16 cellular contexts compared by ENCODE assay signal in the genomic region with DNA sequence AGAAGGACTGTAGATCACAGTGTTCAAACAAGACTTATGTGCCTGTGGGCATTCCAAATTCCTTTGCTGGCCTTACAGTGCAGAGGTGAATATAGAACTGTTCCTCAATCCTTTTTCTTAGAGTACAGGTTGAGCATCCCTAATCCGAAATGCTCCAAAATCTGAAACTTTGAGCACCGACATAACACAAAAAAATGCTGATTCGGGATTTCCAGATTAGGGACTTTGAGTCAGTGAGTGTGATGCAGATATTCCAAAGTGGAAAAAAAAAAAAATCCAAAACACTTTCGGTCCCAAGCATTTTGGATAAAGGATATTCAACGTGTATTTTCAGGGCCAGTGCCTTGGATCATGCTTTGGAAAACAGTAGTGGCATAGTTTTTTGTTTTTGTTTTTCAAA. TPM values are rescaled to one million over a fixed set of nuclear protein-coding genes. Genes with fewer than 3 reads are reported as not detected.
DNase-seq lines count a peak whose midpoint lies in the region; ATAC-seq, FAIRE-seq and TF ChIP-seq lines count a peak whose summit lies in the region.
"Had no signal": no experiment of that assay in that cellular context is flagged by ENCODE, and none has a peak within 500 bp of the region (broad histone marks: within the 10 kb centered on the region; RNA-seq: fewer than 3 reads in every experiment).

No MANE protein-coding gene starts in this region.

- ATAC-seq in A549 (no peak), HG03280 (IDR thresholded peaks at IDR 0.05; ENCODE audit: unreplicated experiment) (no peak)
- ATAC-seq: GM12878, GM23338 had no signal

- H3K9me3 ChIP-seq in A549: no peaks in the 10 kb centered on the region
- H3K9me3 ChIP-seq in astrocyte (ENCODE audit: insufficient read depth, low read depth, low read length): no peaks in the 10 kb centered on the region
- no peaks in the 10 kb centered on the region for H3K9me3 ChIP-seq in mesodermal cell (ENCODE audit: control insufficient read depth, low read length)
- no peaks in the 10 kb centered on the region for H3K9me3 ChIP-seq in suprapubic skin
- H3K9me3 ChIP-seq: BE2C, HAP-1 had no signal

- H3K4me1 ChIP-seq in A549: peaks cover 26% of the 10 kb centered on the region; the same call in 2 of the 3 replicates
- H3K4me1 ChIP-seq in astrocyte (ENCODE audit: insufficient read depth, low read length): peaks cover 25% of the 10 kb centered on the region
- H3K4me1 ChIP-seq in mesodermal cell (ENCODE audit: control insufficient read depth, insufficient read depth, low read length, poor library complexity, severe bottlenecking): peaks cover 22% of the 10 kb centered on the region
- peaks cover 6% of the 10 kb centered on the region for H3K4me1 ChIP-seq in suprapubic skin
- H3K4me1 ChIP-seq: BE2C had no signal

- H3K4me1 Mint-ChIP-seq in astrocyte (ENCODE audit: low read depth, unreplicated experiment) (peaks cover 43% of the 10 kb centered on the region), progenitor cell of endocrine pancreas (ENCODE audit: low read depth) (peaks cover 80% of the 10 kb centered on the region)

- H2AFZ ChIP-seq in astrocyte (ENCODE audit: low read depth, low read length): no peak overlapping the region
- H2AFZ ChIP-seq: GM23338 had no signal

- H3K27ac Mint-ChIP-seq in astrocyte (ENCODE audit: unreplicated experiment) (no peak overlapping the region), progenitor cell of endocrine pancreas (peak overlapping the region; percentile 40)
- H3K27ac Mint-ChIP-seq: GM23338 had no signal

- no peak overlapping the region for H3K27ac ChIP-seq in A549
- H3K27ac ChIP-seq in astrocyte (ENCODE audit: low read depth, low read length): no peak overlapping the region
- peak overlapping the region; percentile 4 for H3K27ac ChIP-seq in mesodermal cell (ENCODE audit: low read depth, low read length, severe bottlenecking)
- no peak overlapping the region for H3K27ac ChIP-seq in suprapubic skin
- H3K27ac ChIP-seq: C4-2B had no signal

- no peak for DNase-seq in A549 (ENCODE audit: low read depth in 1 of 2, low spot score in 1 of 2)
- no peak for DNase-seq in astrocyte (ENCODE audit: low read depth)
- DNase-seq in progenitor cell of endocrine pancreas (ENCODE audit: low spot score, unreplicated experiment): no peak
- no peak for DNase-seq in suprapubic skin (ENCODE audit: low spot score in 2 of 2)
- DNase-seq in H4 (ENCODE audit: low spot score): no peak
- DNase-seq: BE2C; CD4-positive, alpha-beta memory T cell; DMS79 had no signal

- TF ChIP-seq CTCF in A549 (IDR thresholded peaks at IDR 0.05) (no peak), astrocyte (IDR thresholded peaks at IDR 0.05; ENCODE audit: insufficient read depth, low read depth, low read length) (no peak), progenitor cell of endocrine pancreas (IDR thresholded peaks at IDR 0.05; ENCODE audit: unreplicated experiment) (no peak), suprapubic skin (IDR thresholded peaks at IDR 0.05) (no peak)

- H3K27me3 Mint-ChIP-seq in astrocyte (ENCODE audit: low read depth, unreplicated experiment) (no peaks in the 10 kb centered on the region), progenitor cell of endocrine pancreas (no peaks in the 10 kb centered on the region)
- H3K27me3 Mint-ChIP-seq: CD4-positive, alpha-beta memory T cell had no signal

- H3K4me3 ChIP-seq in A549: no peak overlapping the region
- H3K4me3 ChIP-seq in astrocyte (ENCODE audit: insufficient read depth, low read depth, low read length): no peak overlapping the region
- H3K4me3 ChIP-seq in mesodermal cell (ENCODE audit: extremely low read depth, insufficient read depth, low read length, poor library complexity, severe bottlenecking): no peak overlapping the region
- no peak overlapping the region for H3K4me3 ChIP-seq in suprapubic skin
- H3K4me3 ChIP-seq: GM12878, GM23338, HAP-1 had no signal

- H4K20me1 ChIP-seq in astrocyte (ENCODE audit: insufficient read depth, low read length): peaks cover 83% of the 10 kb centered on the region

- FAIRE-seq in A549 (lab: Jason Lieb, UNC) (no peak), astrocyte (lab: Jason Lieb, UNC) (peak; percentile 54)
- FAIRE-seq: A204.1, GM12878, GM18507 had no signal

- CTCF ChIA-PET in A549 (lab: Yijun Ruan, JAX): interaction anchor here (0.6 kb wide), 1 partner anchor 34 kb away, joined by 3 read pairs; no protein-coding TSS in a partner anchor

- H3K9me3 Mint-ChIP-seq in astrocyte (ENCODE audit: unreplicated experiment) (no peaks in the 10 kb centered on the region), progenitor cell of endocrine pancreas (ENCODE audit: low read depth) (peaks cover 3% of the 10 kb centered on the region)
- H3K9me3 Mint-ChIP-seq: GM23338 had no signal

- TF ChIP-seq POLR2A in A549 (IDR thresholded peaks at IDR 0.05; ENCODE audit: low read length) (no peak), suprapubic skin (IDR thresholded peaks at IDR 0.05) (no peak)

- WGBS in A549 (ENCODE audit: missing lambda C conversion rate): 86% methylated on average over 5 of the region's 5 CpGs
- 93 to 100% methylated on average over 2 of the region's 5 CpGs for WGBS in mesodermal cell (ENCODE audit: insufficient coverage in 2 of 2), 2 experiments
- 71% methylated on average over 5 of the region's 5 CpGs for whole genome bisulfite sequencing in suprapubic skin

- H3K79me2 ChIP-seq in astrocyte (ENCODE audit: insufficient read depth, low read length): peaks cover 100% of the 10 kb centered on the region

- H3K27me3 ChIP-seq in astrocyte (ENCODE audit: insufficient read depth, low read length) (no peaks in the 10 kb centered on the region), suprapubic skin (no peaks in the 10 kb centered on the region)
- H3K27me3 ChIP-seq: BE2C had no signal

- POLR2A ChIA-PET in A549 (lab: Yijun Ruan, JAX): interaction anchor here (0.6 kb wide), 1 partner anchor 19 kb away, joined by 3 read pairs; no protein-coding TSS in a partner anchor

- TF ChIP-seq RAD21 in A549 (conservative IDR thresholded peaks at IDR 0.05 in 1 of 2, IDR thresholded peaks at IDR 0.05 in 1 of 2): no peak

- no peak overlapping the region for H3K4me3 Mint-ChIP-seq in astrocyte (ENCODE audit: unreplicated experiment)
- no peak overlapping the region for H3K4me3 Mint-ChIP-seq in progenitor cell of endocrine pancreas (ENCODE audit: low read depth)
- H3K4me3 Mint-ChIP-seq: CD4-positive, alpha-beta memory T cell; GM23338 had no signal

- no peak for TF ChIP-seq EP300 in A549 (IDR thresholded peaks at IDR 0.05)
- TF ChIP-seq EP300 in suprapubic skin (IDR thresholded peaks at IDR 0.05): no peak

- H3K36me3 ChIP-seq in astrocyte (ENCODE audit: insufficient read depth, low read length) (no peaks in the 10 kb centered on the region), mesodermal cell (ENCODE audit: control insufficient read depth, insufficient read depth, low read length) (peaks cover 6% of the 10 kb centered on the region), suprapubic skin (no peaks in the 10 kb centered on the region)
- H3K36me3 ChIP-seq: BE2C had no signal

- H3K36me3 Mint-ChIP-seq in astrocyte (ENCODE audit: low read depth, unreplicated experiment) (no peaks in the 10 kb centered on the region), progenitor cell of endocrine pancreas (ENCODE audit: insufficient read depth) (peaks cover 3% of the 10 kb centered on the region)

- H3K4me2 ChIP-seq in A549 (no peak overlapping the region), astrocyte (ENCODE audit: low read length) (no peak overlapping the region)
- H3K4me2 ChIP-seq: GM23338 had no signal

- no peak overlapping the region for H3K9ac ChIP-seq in astrocyte (ENCODE audit: low read length)

TF ChIP-seq in A549, 52 proteins besides CTCF, POLR2A, EP300 and RAD21:
- TF ChIP-seq FOSL2 (IDR thresholded peaks at IDR 0.05) (no peak), FOSL2 (CRISPR knock-in tag; IDR thresholded peaks at IDR 0.05) (no peak), MAFK (IDR thresholded peaks at IDR 0.05; ENCODE audit: partially characterized antibody) (peak; percentile 95), KDM5A (IDR thresholded peaks at IDR 0.05) (no peak)

RNA-seq across cellular contexts. Expression of gene SMS, which starts 9.2 kb away (rescaled TPM):
- 85.7 and 129 TPM in 2 replicates for polyA plus RNA-seq in A549 (2011; rRNA removed)
- polyA plus RNA-seq in A549 (2012; cell fraction: cytosol; rRNA removed): 104 and 106 TPM in 2 replicates
- polyA plus RNA-seq in A549 (2012; cell fraction: nucleus; rRNA removed): 43.9 and 44.9 TPM in 2 replicates
- polyA plus RNA-seq in A549 (2017; fragmentation: RNase III; extraction: RNeasy Plus Mini Kit Qiagen cat#74134 plus additional on column Dnase treatment): 180 to 193 TPM (median 180 TPM) in 3 replicates
- polyA minus RNA-seq in A549 (2011; rRNA and poly(A)+ RNA removed): 32.3 and 34.1 TPM in 2 replicates
- 134 and 187 TPM in 2 replicates for total RNA-seq in astrocyte
- 141 TPM for polyA plus RNA-seq in mesodermal cell (2013, experiment 1 of 2)
- polyA plus RNA-seq in mesodermal cell (2013, experiment 2 of 2): 153 TPM
- 280 and 288 TPM in 2 replicates for total RNA-seq in progenitor cell of endocrine pancreas
- 10 to 100 TPM; 19.0 to 27.3 (median 26.3) TPM for total RNA-seq in suprapubic skin
- 188 and 213 TPM in 2 replicates for total RNA-seq in H4 (2014; rRNA removed; shearing (Covaris generic))
